ENCODE assay signal across 8 cellular contexts in the genomic region with DNA sequence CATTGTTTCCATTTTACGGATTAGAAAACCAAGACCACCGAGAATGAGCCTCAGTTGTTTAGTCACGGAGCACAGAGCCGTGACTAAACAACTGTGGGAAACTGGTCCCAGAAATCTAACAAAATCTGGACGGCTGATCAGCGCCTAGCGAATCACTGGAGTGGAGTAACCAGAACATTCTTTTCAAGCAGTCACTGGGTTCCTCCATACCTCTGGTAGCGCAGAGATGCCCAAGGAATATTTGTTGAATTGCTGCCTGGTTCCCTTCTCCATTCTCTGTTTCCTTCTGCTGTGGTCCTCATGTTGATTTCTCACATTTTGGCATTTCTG.
DNase-seq lines count a peak whose midpoint lies in the region; ATAC-seq, FAIRE-seq and TF ChIP-seq lines count a peak whose summit lies in the region.

No MANE protein-coding gene starts in this region.

- H3K36me3 ChIP-seq in A673 (ENCODE audit: insufficient read depth, low read length, poor library complexity, severe bottlenecking): no peaks in the 10 kb centered on the region
- no peaks in the 10 kb centered on the region for H3K36me3 ChIP-seq in bronchial epithelial cell (ENCODE audit: control insufficient read depth, insufficient read depth, low read length)
- no peaks in the 10 kb centered on the region for H3K36me3 ChIP-seq in mesodermal cell (ENCODE audit: control insufficient read depth, insufficient read depth, low read length)

- intact Hi-C loops in A673 (cut with micrococcal nuclease; ENCODE audit: unreplicated experiment): loop anchor here (5.0 to 10.0 kb wide), 5 partner anchors 45 to 453 kb away; a partner anchor contains a TSS

- WGBS in mesodermal cell (ENCODE audit: insufficient coverage in 2 of 2), 2 experiments: 1 to 13% methylated on average over 7 to 8 of the region's 8 CpGs

- CTCF ChIA-PET in A673 (lab: Charles Lee): no interaction called here

- FAIRE-seq in bronchial epithelial cell (lab: Jason Lieb, UNC): no peak

- TF ChIP-seq CTCF in A673 (conservative IDR thresholded peaks at IDR 0.05; ENCODE audit: low read depth, low read length) (no peak), bronchial epithelial cell (IDR thresholded peaks at IDR 0.05; ENCODE audit: insufficient read depth, low read length, severe bottlenecking) (no peak)

- no TSS peak for BruUV-seq in A673 (replicated peaks; lab: Mats Ljungman, UMichigan)

- H3K9me3 ChIP-seq in A673 (ENCODE audit: low read depth, low read length, poor library complexity, severe bottlenecking) (no peaks in the 10 kb centered on the region), mesodermal cell (ENCODE audit: control insufficient read depth, low read length) (no peaks in the 10 kb centered on the region)

- POLR2A ChIA-PET in A673 (lab: Charles Lee; ENCODE audit: low non-redundant PET): no interaction called here

- DNase-seq in A673 (ENCODE audit: low spot score) (no peak), HT-29 (ENCODE audit: low spot score) (peak; percentile 12), bronchial epithelial cell (ENCODE audit: low read depth) (no peak), NAMALWA (ENCODE audit: low spot score) (no peak), GM19238 (ENCODE audit: insufficient read length, low spot score) (no peak)
- DNase-seq in stimulated activated CD4-positive, alpha-beta T cell treated with anti-CD3 and anti-CD28 coated beads, Interleukin-4, amount 100 ng/mL, for 4 hours: no peak

- H3K4me3 ChIP-seq in A673 (ENCODE audit: low read depth, low read length, poor library complexity, severe bottlenecking) (peak overlapping the region; percentile 59), bronchial epithelial cell (ENCODE audit: low read depth, low read length) (peak overlapping the region; percentile 58), mesodermal cell (ENCODE audit: extremely low read depth, insufficient read depth, low read length, poor library complexity, severe bottlenecking) (peak overlapping the region; percentile 54)

- H3K4me1 ChIP-seq in A673 (ENCODE audit: insufficient read depth, low read length, poor library complexity, severe bottlenecking): peaks cover 21% of the 10 kb centered on the region
- H3K4me1 ChIP-seq in mesodermal cell (ENCODE audit: control insufficient read depth, insufficient read depth, low read length, poor library complexity, severe bottlenecking): peaks cover 7% of the 10 kb centered on the region

- H3K27me3 ChIP-seq in A673 (replicated peaks; ENCODE audit: insufficient read depth, low read depth, low read length, poor library complexity): no peaks in the 10 kb centered on the region
- no peaks in the 10 kb centered on the region for H3K27me3 ChIP-seq in bronchial epithelial cell (ENCODE audit: control insufficient read depth, insufficient read depth, low read length)

- H3K27ac ChIP-seq in A673 (ENCODE audit: low read depth, low read length, poor library complexity, severe bottlenecking): no peak overlapping the region
- no peak overlapping the region for H3K27ac ChIP-seq in mesodermal cell (ENCODE audit: low read depth, low read length, severe bottlenecking)

- no peak for ATAC-seq in HG03196 (IDR thresholded peaks at IDR 0.05; ENCODE audit: unreplicated experiment)
